Comparison of ENCODE assay signal across 23 cellular contexts in the genomic region with DNA sequence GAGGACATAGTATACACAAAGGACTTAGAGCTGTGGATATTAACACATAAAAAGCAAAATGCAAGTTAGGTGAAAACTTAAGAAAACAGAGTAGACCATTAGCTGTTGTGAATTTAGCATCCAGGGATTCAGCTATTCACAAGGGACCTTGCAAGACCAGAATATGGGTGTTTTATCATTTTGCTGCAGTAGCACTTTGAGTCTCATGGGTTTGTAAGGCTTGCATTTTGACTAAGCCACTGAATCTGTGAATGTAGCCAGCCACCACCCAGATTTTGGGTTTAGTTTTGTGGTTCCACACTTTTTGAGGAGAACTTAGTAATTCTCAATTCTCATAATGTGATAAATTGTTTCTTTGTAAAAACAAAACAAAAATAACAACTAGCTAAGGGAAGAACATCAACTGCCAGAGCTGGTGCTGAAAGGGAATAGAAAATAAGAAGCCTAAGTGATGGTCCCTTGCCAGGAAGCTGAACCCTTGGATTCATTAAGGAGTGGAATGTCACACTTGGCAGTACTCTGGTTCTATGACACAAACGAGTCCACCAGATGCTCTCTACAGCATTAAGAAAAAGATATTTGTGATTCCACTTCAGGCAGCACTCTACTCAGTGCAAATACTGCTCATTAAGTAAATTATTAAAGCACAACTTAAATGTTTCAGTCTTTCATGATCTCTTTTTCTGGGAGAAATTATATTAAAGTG.
"Had no signal": no experiment of that assay in that cellular context is flagged by ENCODE, and none has a peak within 500 bp of the region (broad histone marks: within the 10 kb centered on the region; RNA-seq: fewer than 3 reads in every experiment).

No MANE protein-coding gene starts in this region.

- H3K9me3 ChIP-seq: body of pancreas, esophagus muscularis mucosa, lower lobe of right lung had no signal

- H3K4me1 Mint-ChIP-seq: activated CD4-positive, alpha-beta memory T cell treated with anti-CD3 and anti-CD28 coated beads, Interleukin-2, amount 10 ng/mL, durations not matched to agents 7 days and 5 days had no signal

- H3K4me3 ChIP-seq: body of pancreas, esophagus muscularis mucosa, lower lobe of right lung had no signal

- H3K9me3 Mint-ChIP-seq: type B pancreatic cell had no signal

- DNase-seq: activated CD4-positive, alpha-beta memory T cell treated with anti-CD3 and anti-CD28 coated beads, Interleukin-2, amount 10 ng/mL, durations not matched to agents 7 days and 5 days; activated CD4-positive, alpha-beta T cell treated with anti-CD3 and anti-CD28 coated beads for 4 hours; activated gamma-delta T cell treated with Interleukin-2 at 50 U/mL for 16 hours; activated T-cell treated with anti-CD3 and anti-CD28 coated beads, Interleukin-2, amount 50 U/mL, for 24 hours; amniotic stem cell; central memory CD4-positive, alpha-beta T cell; cortex of kidney; effector CD4-positive, alpha-beta T cell; glutamatergic neuron; kidney glomerular epithelial cell; lower lobe of right lung; naive thymus-derived CD4-positive, alpha-beta T cell; posterior cingulate gyrus; retina; small intestine; stimulated activated CD4-positive, alpha-beta T cell treated with anti-CD3 and anti-CD28 coated beads, Interleukin-4, amount 100 ng/mL, for 24 hours; stimulated activated naive CD4-positive, alpha-beta T cell treated with Interleukin-2 at 50 U/mL for 16 hours; SW 1271 had no signal

- H3K4me3 Mint-ChIP-seq: activated CD4-positive, alpha-beta memory T cell treated with anti-CD3 and anti-CD28 coated beads, Interleukin-2, amount 10 ng/mL, durations not matched to agents 7 days and 5 days; activated naive CD8-positive, alpha-beta T cell; activated T-cell treated with anti-CD3 and anti-CD28 coated beads, Interleukin-2, amount 50 U/mL, for 24 hours; naive thymus-derived CD4-positive, alpha-beta T cell; type B pancreatic cell; WTC11 had no signal

- H3K36me3 Mint-ChIP-seq: activated naive CD8-positive, alpha-beta T cell; naive thymus-derived CD4-positive, alpha-beta T cell; type B pancreatic cell; WTC11 had no signal

- H3K27me3 Mint-ChIP-seq: activated CD4-positive, alpha-beta memory T cell treated with anti-CD3 and anti-CD28 coated beads, Interleukin-2, amount 10 ng/mL, durations not matched to agents 7 days and 5 days; activated naive CD8-positive, alpha-beta T cell; activated T-cell treated with anti-CD3 and anti-CD28 coated beads, Interleukin-2, amount 50 U/mL, for 24 hours; naive thymus-derived CD4-positive, alpha-beta T cell; type B pancreatic cell had no signal

- H3K27ac Mint-ChIP-seq: activated CD4-positive, alpha-beta memory T cell treated with anti-CD3 and anti-CD28 coated beads, Interleukin-2, amount 10 ng/mL, durations not matched to agents 7 days and 5 days; activated naive CD8-positive, alpha-beta T cell; activated T-cell treated with anti-CD3 and anti-CD28 coated beads, Interleukin-2, amount 50 U/mL, for 24 hours; naive thymus-derived CD4-positive, alpha-beta T cell; type B pancreatic cell; WTC11 had no signal

- H3K27me3 ChIP-seq: body of pancreas, esophagus muscularis mucosa had no signal

- H3K36me3 ChIP-seq: esophagus muscularis mucosa, lower lobe of right lung had no signal

- H3K4me1 ChIP-seq: body of pancreas, lower lobe of right lung had no signal

- H3K27ac ChIP-seq: body of pancreas, esophagus muscularis mucosa, lower lobe of right lung had no signal

- ATAC-seq: body of pancreas; lower lobe of right lung; naive thymus-derived CD4-positive, alpha-beta T cell; WTC11 had no signal
